32 cellular contexts compared by ENCODE assay signal in genomic region chr18:61736168-61736567, GRCh38.
A peak's percentile ranks its signal among the peaks of the same experiment; 100 is the strongest.
DNase-seq lines count a peak whose midpoint lies in the region; ATAC-seq, FAIRE-seq and TF ChIP-seq lines count a peak whose summit lies in the region.
"Had no signal": no experiment of that assay in that cellular context is flagged by ENCODE, and none has a peak within 500 bp of the region (broad histone marks: within the 10 kb centered on the region; RNA-seq: fewer than 3 reads in every experiment).

No MANE protein-coding gene starts in this region.

- CTCF ChIA-PET in HepG2 (lab: Yijun Ruan, JAX; ENCODE audit: low intra/inter-chr PET ratio, low total read pairs), result no interaction called here
- CTCF ChIA-PET in CD4-positive, alpha-beta T cell (lab: Charles Lee), result no interaction called here

- TF ChIP-seq POLR2A in HepG2 (IDR thresholded peaks at IDR 0.05; ENCODE audit: insufficient read depth in 1 of 2, low read depth in 2 of 2, low read length in 2 of 2) (no peak), esophagus squamous epithelium (IDR thresholded peaks at IDR 0.05) (no peak), vagina (IDR thresholded peaks at IDR 0.05) (no peak)

- intact Hi-C loops in HepG2 (cut with micrococcal nuclease; ENCODE audit: unreplicated experiment) (no loop called here), esophagus squamous epithelium (cut with DNase I) (no loop called here), vagina (cut with DNase I) (no loop called here)
- intact Hi-C loops in CD4-positive, alpha-beta T cell (cut with DNase I, micrococcal nuclease), result no loop called here

- H3K27ac Mint-ChIP-seq in CD4-positive, alpha-beta T cell, result no peak overlapping the region
- H3K27ac Mint-ChIP-seq: activated CD8-positive, alpha-beta memory T cell treated with anti-CD3 and anti-CD28 coated beads, Interleukin-2, amount 10 ng/mL, durations not matched to agents 7 days and 5 days; activated naive CD8-positive, alpha-beta T cell treated with anti-CD3 and anti-CD28 coated beads, Interleukin-2, amount 10 ng/mL, durations not matched to agents 7 days and 5 days; B cell; CD8-positive, alpha-beta T cell; effector memory CD8-positive, alpha-beta T cell; stimulated activated naive CD8-positive, alpha-beta T cell treated with anti-CD3 and anti-CD28 coated beads, Interleukin-15, amount 100 ng/mL, for 72 hours; T-cell had no signal

- POLR2A ChIA-PET in HepG2 (lab: Yijun Ruan, JAX), result no interaction called here
- POLR2A ChIA-PET in CD4-positive, alpha-beta T cell (lab: Charles Lee), result no interaction called here

- no peak for TF ChIP-seq EP300 in HepG2 (IDR thresholded peaks at IDR 0.05; ENCODE audit: low read depth in 2 of 2, low read length in 2 of 2)
- TF ChIP-seq EP300 in HepG2 (CRISPR knock-in tag; IDR thresholded peaks at IDR 0.05; ENCODE audit: borderline replicate concordance), result no peak

- no peak for DNase-seq in HepG2 (ENCODE audit: low spot score)
- no peak for DNase-seq in esophagus squamous epithelium (lab: John Stamatoyannopoulos, UW)
- no peak for DNase-seq in vagina (ENCODE audit: extremely low spot score in 2 of 2)
- DNase-seq in CD4-positive, alpha-beta T cell, result no peak
- DNase-seq: ACHN; activated CD4-positive, alpha-beta T cell treated with anti-CD3 and anti-CD28 coated beads, Interleukin-2, amount 50 U/mL, for 4 hours; activated CD8-positive, alpha-beta memory T cell treated with anti-CD3 and anti-CD28 coated beads, Interleukin-2, amount 10 ng/mL, durations not matched to agents 7 days and 5 days; activated gamma-delta T cell treated with Interleukin-2 at 50 U/mL for 16 hours; activated naive CD8-positive, alpha-beta T cell treated with anti-CD3 and anti-CD28 coated beads, Interleukin-2, amount 10 ng/mL, durations not matched to agents 7 days and 5 days; activated T-cell treated with anti-CD3 and anti-CD28 coated beads, Interleukin-2, amount 50 U/mL, for 48 hours; aorta; CD8-positive, alpha-beta T cell; effector memory CD8-positive, alpha-beta T cell; head of caudate nucleus; mammary epithelial cell; MG63; NCI-H1105; NCI-H2081; NCI-H226; ovary; stimulated activated naive CD8-positive, alpha-beta T cell treated with anti-CD3 and anti-CD28 coated beads, Interleukin-15, amount 100 ng/mL, for 72 hours; T-cell had no signal

- no peak overlapping the region for H3K4me2 ChIP-seq in HepG2 (ENCODE audit: low read depth, low read length)
- H3K4me2 ChIP-seq: KMS-11 had no signal

- H3K9me3 Mint-ChIP-seq in CD4-positive, alpha-beta T cell, result no peaks in the 10 kb centered on the region
- H3K9me3 Mint-ChIP-seq: activated naive CD8-positive, alpha-beta T cell treated with anti-CD3 and anti-CD28 coated beads, Interleukin-2, amount 10 ng/mL, durations not matched to agents 7 days and 5 days; CD8-positive, alpha-beta T cell; effector memory CD8-positive, alpha-beta T cell; stimulated activated naive CD8-positive, alpha-beta T cell treated with anti-CD3 and anti-CD28 coated beads, Interleukin-15, amount 100 ng/mL, for 72 hours; T-cell had no signal

- no peak for FAIRE-seq in HepG2 (lab: Jason Lieb, UNC)
- FAIRE-seq: GM18507, GM19239, keratinocyte had no signal

- BruUV-seq in HepG2 (replicated peaks; lab: Mats Ljungman, UMichigan), result no TSS peak

- no peak overlapping the region for H3K4me3 Mint-ChIP-seq in CD4-positive, alpha-beta T cell
- H3K4me3 Mint-ChIP-seq: activated CD8-positive, alpha-beta memory T cell treated with anti-CD3 and anti-CD28 coated beads, Interleukin-2, amount 10 ng/mL, durations not matched to agents 7 days and 5 days; activated naive CD8-positive, alpha-beta T cell treated with anti-CD3 and anti-CD28 coated beads, Interleukin-2, amount 10 ng/mL, durations not matched to agents 7 days and 5 days; B cell; CD8-positive, alpha-beta T cell; effector memory CD8-positive, alpha-beta T cell; stimulated activated naive CD8-positive, alpha-beta T cell treated with anti-CD3 and anti-CD28 coated beads, Interleukin-15, amount 100 ng/mL, for 72 hours; T-cell had no signal

- H3K4me1 ChIP-seq in liver (ENCODE audit: control insufficient read depth in 4 of 4, insufficient read depth in 4 of 4, low read length in 3 of 4) (peaks cover 15 to 58% (median 42%) of the 10 kb centered on the region in 4 donors), HepG2 (ENCODE audit: insufficient read depth, low read length) (peaks cover 12% of the 10 kb centered on the region), esophagus squamous epithelium (peaks cover 4 to 19% (median 8%) of the 10 kb centered on the region in 3 donors), muscle layer of duodenum (ENCODE audit: control insufficient read depth in 1 of 2, insufficient read depth in 2 of 2, low read length in 2 of 2) (peaks cover 0 to 6% of the 10 kb centered on the region in 2 donors), vagina (peaks cover 27% of the 10 kb centered on the region)

- H3K79me2 ChIP-seq in HepG2 (ENCODE audit: insufficient read depth, low read length), result no peaks in the 10 kb centered on the region

- H3K9ac ChIP-seq in liver (ENCODE audit: low read depth in 1 of 2, low read length in 2 of 2), result peak overlapping the region in 1 of 2 donors; percentile 46
- no peak overlapping the region for H3K9ac ChIP-seq in HepG2 (ENCODE audit: insufficient read depth, low read depth, low read length)
- H3K9ac ChIP-seq: KMS-11 had no signal

- TF ChIP-seq CTCF in liver (IDR thresholded peaks at IDR 0.05; ENCODE audit: low read depth, low read length, missing input control) (no peak), HepG2 (CRISPR knock-in tag; IDR thresholded peaks at IDR 0.05) (no peak), esophagus squamous epithelium (IDR thresholded peaks at IDR 0.05) (no peak), vagina (IDR thresholded peaks at IDR 0.05) (no peak)
- TF ChIP-seq CTCF in CD4-positive, alpha-beta T cell (IDR thresholded peaks at IDR 0.05), result no peak

- H3K27me3 Mint-ChIP-seq in CD4-positive, alpha-beta T cell, result peaks cover 23% of the 10 kb centered on the region
- H3K27me3 Mint-ChIP-seq: activated CD8-positive, alpha-beta memory T cell treated with anti-CD3 and anti-CD28 coated beads, Interleukin-2, amount 10 ng/mL, durations not matched to agents 7 days and 5 days had no signal

- peak overlapping the region; percentile 78 to 79 for H3K27ac ChIP-seq in liver (ENCODE audit: low read depth in 1 of 2, low read length in 2 of 2)
- no peak overlapping the region for H3K27ac ChIP-seq in HepG2 (ENCODE audit: extremely low read length, insufficient read depth, low read length)
- peak overlapping the region in 3 of 4 donors; percentile 38 to 66 (median 51) for H3K27ac ChIP-seq in esophagus squamous epithelium
- H3K27ac ChIP-seq in muscle layer of duodenum (ENCODE audit: low read length), result peak overlapping the region; percentile 1
- H3K27ac ChIP-seq in vagina, result peak overlapping the region; percentile 66
- H3K27ac ChIP-seq in CD4-positive, alpha-beta T cell (ENCODE audit: low read depth, low read length), result no peak overlapping the region
- H3K27ac ChIP-seq: HL-60, KMS-11, ovary had no signal

- H3K27me3 ChIP-seq in liver (ENCODE audit: control insufficient read depth in 4 of 4, insufficient read depth in 4 of 4, low read length in 3 of 4), result no peaks in the 10 kb centered on the region
- no peaks in the 10 kb centered on the region for H3K27me3 ChIP-seq in HepG2 (ENCODE audit: control insufficient read depth in 1 of 2, insufficient read depth in 2 of 2, low read length in 2 of 2)
- H3K27me3 ChIP-seq in esophagus squamous epithelium, result no peaks in the 10 kb centered on the region
- H3K27me3 ChIP-seq in muscle layer of duodenum (ENCODE audit: low read depth, low read length), result no peaks in the 10 kb centered on the region
- no peaks in the 10 kb centered on the region for H3K27me3 ChIP-seq in vagina
- H3K27me3 ChIP-seq in CD4-positive, alpha-beta T cell (ENCODE audit: control insufficient read depth, insufficient read depth, low read length), result peaks cover 4% of the 10 kb centered on the region
- H3K27me3 ChIP-seq: MG63, ovary had no signal

- H3K9me3 ChIP-seq in liver (ENCODE audit: control insufficient read depth in 4 of 4, low read length in 3 of 4), result no peaks in the 10 kb centered on the region
- H3K9me3 ChIP-seq in HepG2 (ENCODE audit: low read length), result no peaks in the 10 kb centered on the region
- no peaks in the 10 kb centered on the region for H3K9me3 ChIP-seq in esophagus squamous epithelium
- no peaks in the 10 kb centered on the region for H3K9me3 ChIP-seq in muscle layer of duodenum (ENCODE audit: control insufficient read depth in 1 of 2, low read length in 2 of 2)
- H3K9me3 ChIP-seq in vagina, result no peaks in the 10 kb centered on the region
- no peaks in the 10 kb centered on the region for H3K9me3 ChIP-seq in CD4-positive, alpha-beta T cell (ENCODE audit: control insufficient read depth, low read length)
- H3K9me3 ChIP-seq: MG63, ovary had no signal

- no peak overlapping the region for H2AFZ ChIP-seq in HepG2 (ENCODE audit: low read length)

- H3K36me3 Mint-ChIP-seq in CD4-positive, alpha-beta T cell (ENCODE audit: low read depth), result no peaks in the 10 kb centered on the region
- H3K36me3 Mint-ChIP-seq: activated CD8-positive, alpha-beta memory T cell treated with anti-CD3 and anti-CD28 coated beads, Interleukin-2, amount 10 ng/mL, durations not matched to agents 7 days and 5 days; activated naive CD8-positive, alpha-beta T cell treated with anti-CD3 and anti-CD28 coated beads, Interleukin-2, amount 10 ng/mL, durations not matched to agents 7 days and 5 days; CD8-positive, alpha-beta T cell; T-cell had no signal

- H3K4me3 ChIP-seq in liver (ENCODE audit: low read depth in 1 of 3, low read length in 3 of 3) (no peak overlapping the region), HepG2 (replicated peaks in 1 of 3; ENCODE audit: insufficient read depth in 1 of 3, low read depth in 2 of 3, low read length in 3 of 3) (no peak overlapping the region), esophagus squamous epithelium (no peak overlapping the region), muscle layer of duodenum (ENCODE audit: low read depth in 1 of 2, low read length in 2 of 2) (no peak overlapping the region), vagina (no peak overlapping the region)
- H3K4me3 ChIP-seq: MG63, ovary had no signal

- TF ChIP-seq RAD21 in liver (IDR thresholded peaks at IDR 0.05), result no peak
- no peak for TF ChIP-seq RAD21 in HepG2 (CRISPR knock-in tag; IDR thresholded peaks at IDR 0.05)

- H4K20me1 ChIP-seq in HepG2 (ENCODE audit: insufficient read depth, low read length), result no peaks in the 10 kb centered on the region

- 43% methylated on average over 5 of the region's 5 CpGs for WGBS in liver
- 23% methylated on average over 5 of the region's 5 CpGs for WGBS in HepG2 (ENCODE audit: low lambda C conversion rate)
- WGBS in esophagus squamous epithelium, 2 donors, result 85 to 90% methylated on average over 5 of the region's 5 CpGs

- H3K36me3 ChIP-seq in liver (ENCODE audit: control insufficient read depth in 4 of 4, insufficient read depth in 3 of 4, low read depth in 1 of 4, low read length in 3 of 4), result no peaks in the 10 kb centered on the region
- no peaks in the 10 kb centered on the region for H3K36me3 ChIP-seq in HepG2 (replicated peaks in 1 of 2; ENCODE audit: control insufficient read depth in 1 of 2, insufficient read depth in 2 of 2, low read length in 2 of 2)
- H3K36me3 ChIP-seq in esophagus squamous epithelium, result no peaks in the 10 kb centered on the region
- no peaks in the 10 kb centered on the region for H3K36me3 ChIP-seq in muscle layer of duodenum (ENCODE audit: control insufficient read depth in 1 of 2, insufficient read depth in 2 of 2, low read length in 2 of 2)
- no peaks in the 10 kb centered on the region for H3K36me3 ChIP-seq in vagina
- H3K36me3 ChIP-seq: MG63, ovary had no signal

- in situ Hi-C loops in HepG2 (cut with HindIII; ENCODE audit: extremely low pct_ligation_motif_present, low pct_unique_long_range_greater_than_20kb), result no loop called here

- no peaks in the 10 kb centered on the region for H3K4me1 Mint-ChIP-seq in CD4-positive, alpha-beta T cell (ENCODE audit: low read depth)
- H3K4me1 Mint-ChIP-seq: activated CD8-positive, alpha-beta memory T cell treated with anti-CD3 and anti-CD28 coated beads, Interleukin-2, amount 10 ng/mL, durations not matched to agents 7 days and 5 days; activated naive CD8-positive, alpha-beta T cell treated with anti-CD3 and anti-CD28 coated beads, Interleukin-2, amount 10 ng/mL, durations not matched to agents 7 days and 5 days; B cell; stimulated activated naive CD8-positive, alpha-beta T cell treated with anti-CD3 and anti-CD28 coated beads, Interleukin-15, amount 100 ng/mL, for 72 hours; T-cell had no signal

- ATAC-seq in HepG2 (no peak), HG03045 (IDR thresholded peaks at IDR 0.05; ENCODE audit: unreplicated experiment) (no peak), GM19463 (IDR thresholded peaks at IDR 0.05; ENCODE audit: unreplicated experiment) (no peak)
- ATAC-seq in CD4-positive, alpha-beta T cell (ENCODE audit: poor library complexity), result no peak
- ATAC-seq: activated CD8-positive, alpha-beta memory T cell treated with anti-CD3 and anti-CD28 coated beads, Interleukin-2, amount 10 ng/mL, durations not matched to agents 7 days and 5 days; CD8-positive, alpha-beta T cell; effector memory CD8-positive, alpha-beta T cell; stimulated activated naive CD8-positive, alpha-beta T cell treated with anti-CD3 and anti-CD28 coated beads, Interleukin-15, amount 100 ng/mL, for 72 hours; T-cell had no signal

Comparison
In these comparisons a context has a peak if more than half of its experiments do, and no peak if none do; other contexts are left out.
1. H3K27ac ChIP-seq: peak in liver (2 of 2), esophagus squamous epithelium (3 of 4), muscle layer of duodenum (single experiment) and vagina (single experiment); none in HepG2 (single experiment) and CD4-positive, alpha-beta T cell (single experiment).